8 cellular contexts compared by ENCODE assay signal in genomic region chr6:33700391-33701050, GRCh38. TPM values are rescaled to one million over a fixed set of nuclear protein-coding genes. Genes with fewer than 3 reads are reported as not detected.
DNase-seq lines count a peak whose midpoint lies in the region; ATAC-seq lines count a peak whose summit lies in the region.

No MANE protein-coding gene starts in this region.

- H3K36me3 Mint-ChIP-seq in activated naive CD4-positive, alpha-beta T cell treated with anti-CD3 and anti-CD28 coated beads for 36 hours (ENCODE audit: low read depth) = peaks cover 27% of the 10 kb centered on the region

- peaks cover 28 to 46% (median 34%) of the 10 kb centered on the region in 3 donors for H3K4me1 ChIP-seq in skeletal muscle tissue (ENCODE audit: control insufficient read depth in 3 of 3, insufficient read depth in 3 of 3, low read length in 3 of 3)

- H3K36me3 ChIP-seq in skeletal muscle tissue (ENCODE audit: control insufficient read depth in 3 of 3, insufficient read depth in 3 of 3, low read length in 3 of 3) = peaks cover 8 to 14% (median 11%) of the 10 kb centered on the region in 3 donors

- H3K9ac ChIP-seq in skeletal muscle tissue (ENCODE audit: low read depth in 1 of 3, low read length in 3 of 3) = peak overlapping the region in 2 of 3 donors; percentile 1 to 13

- H3K27ac ChIP-seq in skeletal muscle tissue (ENCODE audit: low read depth, low read length) = no peak overlapping the region

- CTCF ChIA-PET in activated naive CD4-positive, alpha-beta T cell treated with anti-CD3 and anti-CD28 coated beads for 36 hours (lab: Charles Lee) = interaction anchor here (0.8 to 2.6 kb wide), 13 partner anchors 9 to 246 kb away, joined by 3 to 31 read pairs (median 4); partner anchors contain the start of genes BAK1, UQCC2 and ZBTB9

- no peaks in the 10 kb centered on the region for H3K9me3 ChIP-seq in skeletal muscle tissue (ENCODE audit: control insufficient read depth in 3 of 3, low read length in 3 of 3)

- intact Hi-C loops in activated naive CD4-positive, alpha-beta T cell treated with anti-CD3 and anti-CD28 coated beads for 36 hours (cut with micrococcal nuclease) = loop anchor here (1.0 to 2.0 kb wide), 4 partner anchors 68 to 115 kb away; partner anchors contain the start of gene ITPR3
- intact Hi-C loops in left cardiac atrium (cut with DNase I) = loop anchor here (2.0 kb wide), 2 partner anchors 110 to 112 kb away; no protein-coding TSS in a partner anchor

- H3K27me3 ChIP-seq in skeletal muscle tissue (ENCODE audit: control insufficient read depth in 3 of 3, insufficient read depth in 3 of 3, low read length in 3 of 3) = no peaks in the 10 kb centered on the region

- no peaks in the 10 kb centered on the region for H3K27me3 Mint-ChIP-seq in activated naive CD4-positive, alpha-beta T cell treated with anti-CD3 and anti-CD28 coated beads for 36 hours (ENCODE audit: low read depth)

- H3K4me1 Mint-ChIP-seq in activated naive CD4-positive, alpha-beta T cell treated with anti-CD3 and anti-CD28 coated beads for 36 hours (ENCODE audit: low read depth) = peaks cover 49% of the 10 kb centered on the region

- ATAC-seq in left cardiac atrium (peak; percentile 13 to 45), GM18873 (IDR thresholded peaks at IDR 0.05; ENCODE audit: low FRiP score, unreplicated experiment) (no peak)

- no peak overlapping the region for H3K4me3 ChIP-seq in skeletal muscle tissue (ENCODE audit: low read length in 3 of 3)

- DNase-seq in NCI-H2107 treated with DMSO at 0.1 percent for 48 hours (lab: John Stamatoyannopoulos, UW; ENCODE audit: unreplicated experiment) (peak; percentile 17), NCI-H2107 (lab: John Stamatoyannopoulos, UW) (no peak), HT-29 (ENCODE audit: low spot score) (peak; percentile 88), SHP77 (lab: John Stamatoyannopoulos, UW) (peak; percentile 60 to 72), left cardiac atrium (peak; percentile 68)
- DNase-seq in activated naive CD4-positive, alpha-beta T cell treated with anti-CD3 and anti-CD28 coated beads for 36 hours = peak; percentile 89

- no peak overlapping the region for H3K4me3 Mint-ChIP-seq in activated naive CD4-positive, alpha-beta T cell treated with anti-CD3 and anti-CD28 coated beads for 36 hours

- peak overlapping the region; percentile 26 for H3K27ac Mint-ChIP-seq in activated naive CD4-positive, alpha-beta T cell treated with anti-CD3 and anti-CD28 coated beads for 36 hours

- no peaks in the 10 kb centered on the region for H3K9me3 Mint-ChIP-seq in activated naive CD4-positive, alpha-beta T cell treated with anti-CD3 and anti-CD28 coated beads for 36 hours

RNA-seq across cellular contexts. Expression of gene UQCC2, which starts 11.0 kb away (rescaled TPM):
- 43.4 and 49.0 TPM in 2 replicates for total RNA-seq in HT-29 (2014; rRNA removed; shearing (Covaris generic))
- total RNA-seq in activated naive CD4-positive, alpha-beta T cell treated with anti-CD3 and anti-CD28 coated beads for 36 hours = 100 to 1,000 TPM; 199 to 205 TPM
- total RNA-seq in left cardiac atrium = 100 to 1,000 TPM; 183 to 203 TPM
- 26.1 TPM for total RNA-seq in skeletal muscle tissue

RNA-seq across cellular contexts. Expression of gene IP6K3, which starts 46.2 kb away (rescaled TPM):
- not detected in 2 replicates for total RNA-seq in HT-29 (2014; rRNA removed; shearing (Covaris generic))
- total RNA-seq in activated naive CD4-positive, alpha-beta T cell treated with anti-CD3 and anti-CD28 coated beads for 36 hours = not detected
- total RNA-seq in left cardiac atrium (10 to 100 TPM; 23.8 to 29.4 TPM), skeletal muscle tissue (13.6 TPM)

Comparison
In these comparisons a context has a peak if more than half of its experiments do, and no peak if none do; other contexts are left out.
1. RNA of gene IP6K3, which starts 46.2 kb away (total RNA-seq): 23.8 to 29.4 TPM in left cardiac atrium and 13.6 TPM in skeletal muscle tissue (single experiment); not detected in HT-29 and not detected in activated naive CD4-positive, alpha-beta T cell treated with anti-CD3 and anti-CD28 coated beads for 36 hours; every median in the first group is over 10 times any median in the second.